18 cellular contexts compared by ENCODE assay signal in genomic region chr4:76867880-76868655, GRCh38. TPM values are rescaled to one million over a fixed set of nuclear protein-coding genes. Genes with fewer than 3 reads are reported as not detected.
DNase-seq lines count a peak whose midpoint lies in the region; ATAC-seq, FAIRE-seq and TF ChIP-seq lines count a peak whose summit lies in the region.
"Had no signal": no experiment of that assay in that cellular context is flagged by ENCODE, and none has a peak within 500 bp of the region (broad histone marks: within the 10 kb centered on the region; RNA-seq: fewer than 3 reads in every experiment).

No MANE protein-coding gene starts in this region.

- CTCF ChIA-PET in HepG2 (lab: Yijun Ruan, JAX; ENCODE audit: low intra/inter-chr PET ratio, low total read pairs): no interaction called here

- no peaks in the 10 kb centered on the region for H4K20me1 ChIP-seq in HepG2 (ENCODE audit: insufficient read depth, low read length)
- H4K20me1 ChIP-seq: BLaER1 had no signal

- DNase-seq in HepG2 (ENCODE audit: low spot score): no peak
- DNase-seq in NT2/D1 (ENCODE audit: low read depth, low spot score): peak; percentile 22
- no peak for DNase-seq in omental fat pad (ENCODE audit: low spot score)
- DNase-seq in NK-92 (lab: John Stamatoyannopoulos, UW; ENCODE audit: unreplicated experiment): no peak
- DNase-seq in activated T-cell treated with anti-CD3 and anti-CD28 coated beads, Interleukin-2, amount 50 U/mL, for 72 hours: no peak
- DNase-seq: activated gamma-delta T cell treated with Interleukin-2 at 50 U/mL for 16 hours; head of caudate nucleus; NCI-H510A treated with DMSO at 0.1 percent for 48 hours; stimulated activated CD4-positive, alpha-beta T cell treated with anti-CD3 and anti-CD28 coated beads, Interleukin-4, amount 100 ng/mL, for 24 hours had no signal

- intact Hi-C loops in HepG2 (cut with micrococcal nuclease; ENCODE audit: unreplicated experiment): no loop called here

- no peak for FAIRE-seq in HepG2 (lab: Jason Lieb, UNC)
- FAIRE-seq: bronchial epithelial cell, endothelial cell of umbilical vein had no signal

- H3K4me3 ChIP-seq in liver (ENCODE audit: low read depth in 1 of 3, low read length in 3 of 3) (peak overlapping the region in 1 of 3 donors; percentile 28), HepG2 (replicated peaks in 1 of 3; ENCODE audit: insufficient read depth in 1 of 3, low read depth in 2 of 3, low read length in 3 of 3) (no peak overlapping the region), NT2/D1 (ENCODE audit: insufficient read length, low read depth) (no peak overlapping the region), iPS-11a (ENCODE audit: low read depth, low read length) (peak overlapping the region; percentile 21)
- H3K4me3 ChIP-seq: BLaER1 had no signal

- no peaks in the 10 kb centered on the region for H3K79me2 ChIP-seq in HepG2 (ENCODE audit: insufficient read depth, low read length)

- no peaks in the 10 kb centered on the region for H3K27me3 ChIP-seq in liver (ENCODE audit: control insufficient read depth in 4 of 4, insufficient read depth in 4 of 4, low read length in 3 of 4)
- H3K27me3 ChIP-seq in HepG2 (ENCODE audit: control insufficient read depth in 1 of 2, insufficient read depth in 2 of 2, low read length in 2 of 2): no peaks in the 10 kb centered on the region
- no peaks in the 10 kb centered on the region for H3K27me3 ChIP-seq in NT2/D1 (ENCODE audit: insufficient read depth, insufficient read length)
- H3K27me3 ChIP-seq: BLaER1 had no signal

- H3K27ac ChIP-seq in liver (ENCODE audit: low read depth in 1 of 2, low read length in 2 of 2) (peak overlapping the region in 1 of 2 donors; percentile 7), HepG2 (ENCODE audit: extremely low read length, insufficient read depth, low read length) (no peak overlapping the region)
- H3K27ac ChIP-seq: BLaER1 had no signal

- no TSS peak for BruUV-seq in HepG2 (replicated peaks; lab: Mats Ljungman, UMichigan)

- no peak for TF ChIP-seq EP300 in HepG2 (IDR thresholded peaks at IDR 0.05; ENCODE audit: low read depth in 2 of 2, low read length in 2 of 2)
- no peak for TF ChIP-seq EP300 in HepG2 (CRISPR knock-in tag; IDR thresholded peaks at IDR 0.05; ENCODE audit: borderline replicate concordance)

- ATAC-seq in HepG2: no peak
- ATAC-seq in HG02852 (IDR thresholded peaks at IDR 0.05; ENCODE audit: unreplicated experiment): no peak
- no peak for ATAC-seq in omental fat pad (ENCODE audit: low FRiP score)
- ATAC-seq in activated T-cell treated with anti-CD3 and anti-CD28 coated beads, Interleukin-2, amount 50 U/mL, for 72 hours (replicated peaks in 1 of 2): no peak

- H3K9ac ChIP-seq in liver (ENCODE audit: low read depth in 1 of 2, low read length in 2 of 2) (peak overlapping the region in 1 of 2 donors; percentile 47), HepG2 (ENCODE audit: insufficient read depth, low read depth, low read length) (no peak overlapping the region), NT2/D1 (ENCODE audit: insufficient read length, low read depth) (peak overlapping the region; percentile 67)
- H3K9ac ChIP-seq: BLaER1 had no signal

- H3K4me2 ChIP-seq in HepG2 (ENCODE audit: low read depth, low read length): no peak overlapping the region
- H3K4me2 ChIP-seq: BLaER1 had no signal

- H3K36me3 Mint-ChIP-seq in activated T-cell treated with anti-CD3 and anti-CD28 coated beads, Interleukin-2, amount 50 U/mL, for 72 hours (ENCODE audit: insufficient read depth in 2 of 2): no peaks in the 10 kb centered on the region
- H3K36me3 Mint-ChIP-seq: memory B cell had no signal

- no peak for TF ChIP-seq POLR2A in HepG2 (IDR thresholded peaks at IDR 0.05; ENCODE audit: insufficient read depth in 1 of 2, low read depth in 2 of 2, low read length in 2 of 2)

- WGBS in liver: 53% methylated on average over 16 of the region's 16 CpGs
- 50% methylated on average over 9 of the region's 16 CpGs for WGBS in HepG2 (ENCODE audit: low lambda C conversion rate)

- H3K36me3 ChIP-seq in liver (ENCODE audit: control insufficient read depth in 4 of 4, insufficient read depth in 3 of 4, low read depth in 1 of 4, low read length in 3 of 4) (no peaks in the 10 kb centered on the region), HepG2 (replicated peaks in 1 of 2; ENCODE audit: control insufficient read depth in 1 of 2, insufficient read depth in 2 of 2, low read length in 2 of 2) (no peaks in the 10 kb centered on the region), NT2/D1 (ENCODE audit: insufficient read depth, insufficient read length, low read length) (no peaks in the 10 kb centered on the region)
- H3K36me3 ChIP-seq: BLaER1 had no signal

- in situ Hi-C loops in HepG2 (cut with HindIII; ENCODE audit: extremely low pct_ligation_motif_present, low pct_unique_long_range_greater_than_20kb): no loop called here

- H2AFZ ChIP-seq in HepG2 (ENCODE audit: low read length): no peak overlapping the region

- no peak for TF ChIP-seq CTCF in liver (IDR thresholded peaks at IDR 0.05; ENCODE audit: low read depth, low read length, missing input control)
- no peak for TF ChIP-seq CTCF in HepG2 (CRISPR knock-in tag; IDR thresholded peaks at IDR 0.05)
- no peak for TF ChIP-seq CTCF in omental fat pad (IDR thresholded peaks at IDR 0.05)

- no peaks in the 10 kb centered on the region for H3K27me3 Mint-ChIP-seq in activated T-cell treated with anti-CD3 and anti-CD28 coated beads, Interleukin-2, amount 50 U/mL, for 72 hours (ENCODE audit: low read depth)

- POLR2A ChIA-PET in HepG2 (lab: Yijun Ruan, JAX): no interaction called here

- H3K4me1 ChIP-seq in liver (ENCODE audit: control insufficient read depth in 4 of 4, insufficient read depth in 4 of 4, low read length in 3 of 4): peaks cover 0 to 4% (median 0%) of the 10 kb centered on the region in 4 donors
- H3K4me1 ChIP-seq in HepG2 (ENCODE audit: insufficient read depth, low read length): no peaks in the 10 kb centered on the region
- H3K4me1 ChIP-seq in NT2/D1 (ENCODE audit: insufficient read depth, insufficient read length): peaks cover 2% of the 10 kb centered on the region
- H3K4me1 ChIP-seq: BLaER1 had no signal

- H3K27ac Mint-ChIP-seq in activated T-cell treated with anti-CD3 and anti-CD28 coated beads, Interleukin-2, amount 50 U/mL, for 72 hours: no peak overlapping the region
- H3K27ac Mint-ChIP-seq: memory B cell; stimulated activated naive CD8-positive, alpha-beta T cell treated with anti-CD3 and anti-CD28 coated beads, Interleukin-15, Interleukin-2, amounts not matched to agents 100 ng/mL and 50 ng/mL, for 24 hours had no signal

- H3K4me1 Mint-ChIP-seq in activated T-cell treated with anti-CD3 and anti-CD28 coated beads, Interleukin-2, amount 50 U/mL, for 72 hours (ENCODE audit: low read depth): no peaks in the 10 kb centered on the region
- H3K4me1 Mint-ChIP-seq: memory B cell had no signal

- peaks cover 0 to 2% of the 10 kb centered on the region in 2 donors for H3K9me3 Mint-ChIP-seq in activated T-cell treated with anti-CD3 and anti-CD28 coated beads, Interleukin-2, amount 50 U/mL, for 72 hours

- no peak for TF ChIP-seq RAD21 in liver (IDR thresholded peaks at IDR 0.05)
- no peak for TF ChIP-seq RAD21 in HepG2 (CRISPR knock-in tag; IDR thresholded peaks at IDR 0.05)

- H3K4me3 Mint-ChIP-seq in activated T-cell treated with anti-CD3 and anti-CD28 coated beads, Interleukin-2, amount 50 U/mL, for 72 hours: no peak overlapping the region
- H3K4me3 Mint-ChIP-seq: memory B cell; stimulated activated naive CD8-positive, alpha-beta T cell treated with anti-CD3 and anti-CD28 coated beads, Interleukin-15, Interleukin-2, amounts not matched to agents 100 ng/mL and 50 ng/mL, for 24 hours had no signal

- H3K9me3 ChIP-seq in liver (ENCODE audit: control insufficient read depth in 4 of 4, low read length in 3 of 4): no peaks in the 10 kb centered on the region
- H3K9me3 ChIP-seq in HepG2 (ENCODE audit: low read length): no peaks in the 10 kb centered on the region
- no peaks in the 10 kb centered on the region for H3K9me3 ChIP-seq in NT2/D1 (ENCODE audit: insufficient read depth, low read length)
- H3K9me3 ChIP-seq: BLaER1 had no signal

TF ChIP-seq in liver, 16 proteins besides CTCF, POLR2A, EP300 and RAD21 (continues in another document):
- TF ChIP-seq ATF3 (IDR thresholded peaks at IDR 0.05): no peak

TF ChIP-seq in HepG2, 621 proteins besides CTCF, POLR2A, EP300 and RAD21 (continues in another document):
- TF ChIP-seq NAIF1 (CRISPR knock-in tag; IDR thresholded peaks at IDR 0.05; ENCODE audit: borderline replicate concordance) (no peak), CREM (IDR thresholded peaks at IDR 0.05) (no peak), CREM (CRISPR knock-in tag; IDR thresholded peaks at IDR 0.05) (no peak), PTBP1 (IDR thresholded peaks at IDR 0.05; ENCODE audit: low read depth, low read length, poor library complexity, severe bottlenecking) (no peak), FLYWCH1 (CRISPR knock-in tag; IDR thresholded peaks at IDR 0.05) (no peak)

RNA-seq across cellular contexts. Expression of gene SOWAHB, which starts 29.9 kb away (rescaled TPM):
- total RNA-seq in liver: 10 to 100 TPM; 10.0 to 30.5 TPM
- 10 to 100 TPM in 1 of 2 donors, 1 to 10 TPM in 1; 2.5 to 10.2 TPM for polyA plus RNA-seq in liver
- 0.27 and 0.51 TPM in 2 replicates for total RNA-seq in HepG2 (2016; rRNA removed; fragmentation: Illumina TruSeq; extraction: Trizol)
- total RNA-seq in HepG2 (2016; cell fraction: cytosol; rRNA removed; fragmentation: Illumina TruSeq; extraction: Trizol; ENCODE audit: low read depth): not detected in 2 replicates
- 0.49 and 0.69 TPM in 2 replicates for total RNA-seq in HepG2 (2016; cell fraction: insoluble cytoplasmic fraction; rRNA removed; fragmentation: Illumina TruSeq; extraction: Trizol)
- 0.22 and 0.28 TPM in 2 replicates for total RNA-seq in HepG2 (2016; cell fraction: membrane; rRNA removed; fragmentation: Illumina TruSeq; extraction: Trizol)
- 0.41 and 0.56 TPM in 2 replicates for total RNA-seq in HepG2 (2016; cell fraction: nucleus; rRNA removed; fragmentation: Illumina TruSeq; extraction: Trizol)
- polyA plus RNA-seq in HepG2 (2011; rRNA removed): 0.12 and 0.24 TPM in 2 replicates
- 0.08 and 0.26 TPM in 2 replicates for polyA plus RNA-seq in HepG2 (2011; cell fraction: cytosol; rRNA removed)
- polyA plus RNA-seq in HepG2 (2011; cell fraction: nucleus; rRNA removed): 0.28 and 0.29 TPM in 2 replicates
- polyA plus RNA-seq in HepG2 (2012): 0.05 and 0.08 TPM in 2 replicates
- not detected in 2 replicates for polyA plus RNA-seq in HepG2 (2016; cell fraction: cytosol; fragmentation: Illumina TruSeq; extraction: Trizol; ENCODE audit: low read depth)
- polyA plus RNA-seq in HepG2 (2016; cell fraction: insoluble cytoplasmic fraction; fragmentation: Illumina TruSeq; extraction: Trizol; ENCODE audit: low read depth): 0.24 and 0.35 TPM in 2 replicates
- polyA plus RNA-seq in HepG2 (2016; cell fraction: membrane; fragmentation: Illumina TruSeq; extraction: Trizol; ENCODE audit: low read depth): 0.06 TPM in 1 of 2 replicates, not detected in the other
- 0.23 and 0.32 TPM in 2 replicates for polyA plus RNA-seq in HepG2 (2016; cell fraction: nucleus; fragmentation: Illumina TruSeq; extraction: Trizol; ENCODE audit: insufficient read depth, low read depth)
- polyA minus RNA-seq in HepG2 (2011; rRNA and poly(A)+ RNA removed; ENCODE audit: low replicate concordance): 0.20 TPM in 1 of 2 replicates, not detected in the other
- polyA minus RNA-seq in HepG2 (2011; cell fraction: cytosol; rRNA and poly(A)+ RNA removed): 0.44 and 0.49 TPM in 2 replicates
- 0.26 and 0.75 TPM in 2 replicates for polyA minus RNA-seq in HepG2 (2011; cell fraction: nucleus; rRNA and poly(A)+ RNA removed)
- under 1 TPM in 2 of 4 donors, not detected in 2; 0.12 to 0.28 TPM for total RNA-seq in omental fat pad
- total RNA-seq in activated T-cell treated with anti-CD3 and anti-CD28 coated beads, Interleukin-2, amount 50 U/mL, for 72 hours: not detected
- total RNA-seq: endothelial cell of umbilical vein, M059J had no signal
- polyA plus RNA-seq: endothelial cell of umbilical vein had no signal

Comparison
In these comparisons a context has a peak if more than half of its experiments do, and no peak if none do; other contexts are left out.
1. RNA of gene SOWAHB, which starts 29.9 kb away (total RNA-seq): 10.0 to 30.5 TPM in liver; 0.22 to 0.69 TPM in HepG2, 0.12 to 0.28 TPM in omental fat pad and not detected in activated T-cell treated with anti-CD3 and anti-CD28 coated beads, Interleukin-2, amount 50 U/mL, for 72 hours; every median in the first group is over 4 times any median in the second.